In the genomic region with DNA sequence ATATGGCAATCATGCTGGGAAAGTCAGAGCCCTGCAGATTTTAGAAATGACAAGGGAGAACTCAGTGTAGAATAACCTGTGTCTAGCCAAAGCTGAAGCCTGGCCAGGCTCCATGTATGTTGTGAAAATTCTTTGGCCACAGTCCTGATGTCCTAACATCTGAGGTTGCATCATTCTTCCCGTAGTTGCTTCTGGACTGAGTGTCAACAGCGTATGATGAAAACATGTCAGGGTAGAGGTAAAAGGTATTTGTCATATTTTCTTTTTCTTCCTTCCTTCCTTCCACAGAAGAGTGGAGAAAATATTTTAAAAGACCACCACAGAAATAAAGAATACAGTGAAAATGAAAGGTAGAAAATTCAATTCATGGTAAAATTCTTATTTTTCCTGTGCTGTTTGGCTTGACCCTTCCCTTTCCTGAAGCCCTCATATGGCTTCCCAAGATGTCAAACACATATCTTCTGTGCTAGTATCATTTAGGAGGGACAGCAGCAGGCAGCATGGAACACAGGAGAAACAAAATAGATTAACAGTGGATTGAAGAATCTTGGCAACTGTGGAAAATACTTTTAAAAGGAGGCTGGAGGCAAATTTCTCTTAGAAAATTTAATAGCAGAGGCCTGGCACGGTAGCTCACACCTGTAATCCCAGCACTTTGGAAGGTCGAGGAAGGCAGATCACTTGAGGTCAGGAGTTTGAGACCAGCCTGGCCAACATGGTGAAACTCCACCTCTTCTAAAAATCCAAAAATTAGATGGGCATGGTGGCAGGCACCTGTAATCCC, we compare ENCODE assay signal across 11 cellular contexts. TPM values are rescaled to one million over a fixed set of nuclear protein-coding genes. Genes with fewer than 3 reads are reported as not detected.
DNase-seq lines count a peak whose midpoint lies in the region; ATAC-seq and TF ChIP-seq lines count a peak whose summit lies in the region.
"Had no signal": no experiment of that assay in that cellular context is flagged by ENCODE, and none has a peak within 500 bp of the region (broad histone marks: within the 10 kb centered on the region; RNA-seq: fewer than 3 reads in every experiment).

No MANE protein-coding gene starts in this region.

- no peak for ATAC-seq in GM19467 (IDR thresholded peaks at IDR 0.05; ENCODE audit: unreplicated experiment)
- no peak for ATAC-seq in activated naive CD4-positive, alpha-beta T cell treated with anti-CD3 and anti-CD28 coated beads, Interleukin-2, amount 50 U/mL, for 72 hours
- ATAC-seq in HG02798 (IDR thresholded peaks at IDR 0.05; ENCODE audit: poor library complexity, unreplicated experiment), result no peak

- no peak for TF ChIP-seq POLR2A in adrenal gland (IDR thresholded peaks at IDR 0.05)

- peak; percentile 85 for DNase-seq in HCEC 1CT
- DNase-seq in adrenal gland, result peak; percentile 68 to 91 (median 81)
- DNase-seq in right atrium auricular region (ENCODE audit: low spot score), result peak; percentile 93
- no peak for DNase-seq in activated naive CD4-positive, alpha-beta T cell treated with anti-CD3 and anti-CD28 coated beads, Interleukin-2, amount 50 U/mL, for 72 hours (ENCODE audit: low spot score in 2 of 2)
- no peak for DNase-seq in NCI-H82 treated with DMSO at 0.1 percent for 48 hours (lab: John Stamatoyannopoulos, UW; ENCODE audit: unreplicated experiment)
- DNase-seq: activated CD4-positive, alpha-beta memory T cell treated with anti-CD3 and anti-CD28 coated beads, Interleukin-2, amount 10 ng/mL, durations not matched to agents 7 days and 5 days; NCI-H2171 treated with DMSO at 0.1 percent for 48 hours had no signal

- H3K9ac ChIP-seq in stomach smooth muscle (ENCODE audit: low read length in 2 of 2), result peak overlapping the region in 1 of 2 donors; percentile 38

- H3K9me3 ChIP-seq in adrenal gland (replicated peaks in 1 of 3) (no peaks in the 10 kb centered on the region), right atrium auricular region (no peaks in the 10 kb centered on the region), stomach smooth muscle (ENCODE audit: control insufficient read depth in 2 of 2, low read length in 2 of 2) (no peaks in the 10 kb centered on the region)

- peaks cover 0 to 17% of the 10 kb centered on the region in 2 donors for H3K4me1 ChIP-seq in adrenal gland (replicated peaks in 1 of 2)
- peaks cover 0 to 30% of the 10 kb centered on the region in 2 donors for H3K4me1 ChIP-seq in right atrium auricular region
- H3K4me1 ChIP-seq in stomach smooth muscle (ENCODE audit: control insufficient read depth, insufficient read depth, low read length), result peaks cover 3% of the 10 kb centered on the region

- H3K27ac Mint-ChIP-seq in activated naive CD4-positive, alpha-beta T cell treated with anti-CD3 and anti-CD28 coated beads, Interleukin-2, amount 50 U/mL, for 72 hours, result no peak overlapping the region
- H3K27ac Mint-ChIP-seq: activated CD4-positive, alpha-beta memory T cell treated with anti-CD3 and anti-CD28 coated beads, Interleukin-2, amount 10 ng/mL, durations not matched to agents 7 days and 5 days; type B pancreatic cell had no signal

- WGBS in adrenal gland, 4 donors, result 35 to 49% (median 45%) methylated on average over 4 of the region's 4 CpGs

- H3K4me3 ChIP-seq in adrenal gland, result no peak overlapping the region
- no peak overlapping the region for H3K4me3 ChIP-seq in right atrium auricular region
- H3K4me3 ChIP-seq in stomach smooth muscle (ENCODE audit: low read length in 2 of 2), result no peak overlapping the region

- intact Hi-C loops in adrenal gland (cut with DNase I), result no loop called here

- H3K36me3 ChIP-seq in adrenal gland (replicated peaks in 1 of 2) (no peaks in the 10 kb centered on the region), right atrium auricular region (no peaks in the 10 kb centered on the region), stomach smooth muscle (ENCODE audit: control insufficient read depth in 2 of 2, insufficient read depth in 2 of 2, low read length in 2 of 2) (no peaks in the 10 kb centered on the region)

- H3K27ac ChIP-seq in adrenal gland (peak overlapping the region in 2 of 5 donors; percentile 56 to 71), right atrium auricular region (peak overlapping the region; percentile 86 to 89), stomach smooth muscle (ENCODE audit: low read length) (peak overlapping the region; percentile 24)

- TF ChIP-seq CTCF in adrenal gland (IDR thresholded peaks at IDR 0.05), result no peak
- no peak for TF ChIP-seq CTCF in right atrium auricular region (IDR thresholded peaks at IDR 0.05)

- no peaks in the 10 kb centered on the region for H3K9me3 Mint-ChIP-seq in activated naive CD4-positive, alpha-beta T cell treated with anti-CD3 and anti-CD28 coated beads, Interleukin-2, amount 50 U/mL, for 72 hours
- H3K9me3 Mint-ChIP-seq: activated CD4-positive, alpha-beta memory T cell treated with anti-CD3 and anti-CD28 coated beads, Interleukin-2, amount 10 ng/mL, durations not matched to agents 7 days and 5 days had no signal

- H3K27me3 ChIP-seq in adrenal gland, result no peaks in the 10 kb centered on the region
- no peaks in the 10 kb centered on the region for H3K27me3 ChIP-seq in right atrium auricular region
- H3K27me3 ChIP-seq in stomach smooth muscle (ENCODE audit: control insufficient read depth in 1 of 2, insufficient read depth in 2 of 2, low read length in 2 of 2), result no peaks in the 10 kb centered on the region

- H3K36me3 Mint-ChIP-seq in activated naive CD4-positive, alpha-beta T cell treated with anti-CD3 and anti-CD28 coated beads, Interleukin-2, amount 50 U/mL, for 72 hours, result no peaks in the 10 kb centered on the region
- H3K36me3 Mint-ChIP-seq: type B pancreatic cell had no signal

RNA-seq across cellular contexts. Expression of a gene that starts 18.9 kb away (rescaled TPM):
- total RNA-seq in adrenal gland (10 to 100 TPM in 6 of 8 donors, 1 to 10 TPM in 2; 8.5 to 20.7 (median 13.9) TPM), right atrium auricular region (10 to 100 TPM in 1 of 2 donors, 1 to 10 TPM in 1; 7.8 to 10.6 TPM)
- 10 to 100 TPM in 1 of 3 donors, 1 to 10 TPM in 2; 5.4 to 23.1 (median 6.8) TPM for polyA plus RNA-seq in adrenal gland
- total RNA-seq in activated naive CD4-positive, alpha-beta T cell treated with anti-CD3 and anti-CD28 coated beads, Interleukin-2, amount 50 U/mL, for 72 hours, result 10 to 100 TPM; 18.4 to 21.1 TPM

Comparison
In these comparisons a context has a peak if more than half of its experiments do, and no peak if none do; other contexts are left out.
1. DNase-seq: peak in HCEC 1CT (single experiment), adrenal gland (7 of 7) and right atrium auricular region (single experiment); none in activated naive CD4-positive, alpha-beta T cell treated with anti-CD3 and anti-CD28 coated beads, Interleukin-2, amount 50 U/mL, for 72 hours (0 of 2) and NCI-H82 treated with DMSO at 0.1 percent for 48 hours (single experiment).